In genomic region chr11:3340025-3340424, GRCh38 we compare ENCODE assay signal across 1 cellular context.
TF ChIP-seq lines count a peak whose summit lies in the region.

No MANE protein-coding gene starts in this region.

TF ChIP-seq in K562, 482 proteins besides CTCF, POLR2A, EP300 and RAD21 (continued from another document):
- TF ChIP-seq HMBOX1 (IDR thresholded peaks at IDR 0.05): no peak
- TF ChIP-seq NRF1 (conservative IDR thresholded peaks at IDR 0.05 in 1 of 2, IDR thresholded peaks at IDR 0.05 in 1 of 2): peak; percentile 83 to 86
- no peak for TF ChIP-seq FOXA3 (CRISPR knock-in tag; conservative IDR thresholded peaks at IDR 0.05 in 1 of 2, IDR thresholded peaks at IDR 0.05 in 1 of 2)
- no peak for TF ChIP-seq TEAD2 (tag; IDR thresholded peaks at IDR 0.05)
- TF ChIP-seq TGIF2 (CRISPR knock-in tag; IDR thresholded peaks at IDR 0.05): no peak
- no peak for TF ChIP-seq RBBP5 (IDR thresholded peaks at IDR 0.05; ENCODE audit: borderline replicate concordance, insufficient read depth, low read length, poor library complexity, severe bottlenecking)
- TF ChIP-seq ZNF280B (CRISPR knock-in tag; IDR thresholded peaks at IDR 0.05): no peak
- TF ChIP-seq MLX (CRISPR knock-in tag; conservative IDR thresholded peaks at IDR 0.05): no peak
- no peak for TF ChIP-seq CSDE1 (IDR thresholded peaks at IDR 0.05)
- TF ChIP-seq CBFB (CRISPR knock-in tag; IDR thresholded peaks at IDR 0.05): no peak
- TF ChIP-seq ZBTB1 (CRISPR knock-in tag; IDR thresholded peaks at IDR 0.05; ENCODE audit: borderline replicate concordance, low read depth): no peak
- TF ChIP-seq MCM3 (IDR thresholded peaks at IDR 0.05): no peak
- TF ChIP-seq STAT5A (IDR thresholded peaks at IDR 0.05; ENCODE audit: borderline replicate concordance, low read length): 0 out of 2 replicates have a peak, but pooled peaks have one; percentile 14
- no peak for TF ChIP-seq ELF2 (CRISPR knock-in tag; IDR thresholded peaks at IDR 0.05)
- TF ChIP-seq MAFG (tag; conservative IDR thresholded peaks at IDR 0.05): no peak
TF ChIP-seq in K562: peak in this region for 59.
